Comparison of ENCODE assay signal across 19 cellular contexts in genomic region chr19:47539747-47540311, GRCh38. TPM values are rescaled to one million over a fixed set of nuclear protein-coding genes. Genes with fewer than 3 reads are reported as not detected.
DNase-seq lines count a peak whose midpoint lies in the region; ATAC-seq lines count a peak whose summit lies in the region.
"Had no signal": no experiment of that assay in that cellular context is flagged by ENCODE, and none has a peak within 500 bp of the region (broad histone marks: within the 10 kb centered on the region; RNA-seq: fewer than 3 reads in every experiment).

No MANE protein-coding gene starts in this region.

- peaks cover 22% of the 10 kb centered on the region for H3K4me1 Mint-ChIP-seq in activated T-cell treated with anti-CD3 and anti-CD28 coated beads, Interleukin-2, amount 50 U/mL, for 24 hours (ENCODE audit: low read depth)
- peaks cover 23% of the 10 kb centered on the region for H3K4me1 Mint-ChIP-seq in activated CD4-positive, alpha-beta memory T cell treated with anti-CD3 and anti-CD28 coated beads, Interleukin-2, amount 10 ng/mL, durations not matched to agents 7 days and 5 days
- peaks cover 5 to 6% of the 10 kb centered on the region in 2 donors for H3K4me1 Mint-ChIP-seq in stimulated activated naive B cell treated with anti-CD40 and anti-IgM and Interleukin-4, amounts not matched to agents 10 μg/mL and 1 μg/mL and 100 μg/mL, for 72 hours

- H3K9me3 ChIP-seq in muscle layer of colon (ENCODE audit: low read length): no peaks in the 10 kb centered on the region
- H3K9me3 ChIP-seq: BLaER1 treated with 17β-estradiol and CSF1 and Interleukin-3, amounts not matched to agents 10 nM and 100 nM; colonic mucosa had no signal

- no peak overlapping the region for H3K9ac ChIP-seq in muscle layer of colon (ENCODE audit: low read length)
- H3K9ac ChIP-seq: BLaER1 treated with 17β-estradiol and CSF1 and Interleukin-3, amounts not matched to agents 10 nM and 100 nM had no signal

- peaks cover 23% of the 10 kb centered on the region for H3K4me1 ChIP-seq in muscle layer of colon (ENCODE audit: insufficient read depth, low read length)
- H3K4me1 ChIP-seq: BLaER1 treated with 17β-estradiol and CSF1 and Interleukin-3, amounts not matched to agents 10 nM and 100 nM; colonic mucosa had no signal

- peak overlapping the region; percentile 36 for H3K27ac Mint-ChIP-seq in activated T-cell treated with anti-CD3 and anti-CD28 coated beads, Interleukin-2, amount 50 U/mL, for 24 hours
- H3K27ac Mint-ChIP-seq in activated CD4-positive, alpha-beta memory T cell treated with anti-CD3 and anti-CD28 coated beads, Interleukin-2, amount 10 ng/mL, durations not matched to agents 7 days and 5 days: no peak overlapping the region
- H3K27ac Mint-ChIP-seq in stimulated activated naive B cell treated with anti-CD40 and anti-IgM and Interleukin-4, amounts not matched to agents 10 μg/mL and 1 μg/mL and 100 μg/mL, for 72 hours: peak overlapping the region; percentile 31

- no peaks in the 10 kb centered on the region for H3K36me3 Mint-ChIP-seq in activated T-cell treated with anti-CD3 and anti-CD28 coated beads, Interleukin-2, amount 50 U/mL, for 24 hours (ENCODE audit: low read depth)
- H3K36me3 Mint-ChIP-seq in activated CD4-positive, alpha-beta memory T cell treated with anti-CD3 and anti-CD28 coated beads, Interleukin-2, amount 10 ng/mL, durations not matched to agents 7 days and 5 days (ENCODE audit: low read depth): no peaks in the 10 kb centered on the region
- H3K36me3 Mint-ChIP-seq in stimulated activated naive B cell treated with anti-CD40 and anti-IgM and Interleukin-4, amounts not matched to agents 10 μg/mL and 1 μg/mL and 100 μg/mL, for 72 hours: no peaks in the 10 kb centered on the region

- H3K4me3 ChIP-seq in muscle layer of colon (ENCODE audit: low read depth in 1 of 2, low read length in 2 of 2): no peak overlapping the region
- H3K4me3 ChIP-seq: BLaER1 treated with 17β-estradiol and CSF1 and Interleukin-3, amounts not matched to agents 10 nM and 100 nM; colonic mucosa had no signal

- ATAC-seq in stimulated activated naive B cell treated with anti-CD40 and anti-IgM and Interleukin-4, amounts not matched to agents 10 μg/mL and 1 μg/mL and 100 μg/mL, for 72 hours (replicated peaks): no peak
- ATAC-seq in GM19023 (IDR thresholded peaks at IDR 0.05; ENCODE audit: unreplicated experiment): no peak

- CTCF ChIA-PET in activated CD4-positive, alpha-beta memory T cell treated with anti-CD3 and anti-CD28 coated beads, Interleukin-2, amount 10 ng/mL, durations not matched to agents 7 days and 5 days (lab: Charles Lee): interaction anchor here (0.6 to 0.9 kb wide), 2 partner anchors 191 to 699 kb away, joined by 3 to 5 read pairs; partner anchors contain the start of gene DHX34

- no peaks in the 10 kb centered on the region for H3K27me3 ChIP-seq in muscle layer of colon (ENCODE audit: control insufficient read depth in 1 of 2, insufficient read depth in 2 of 2, low read length in 2 of 2)
- H3K27me3 ChIP-seq: colonic mucosa had no signal

- H3K27me3 Mint-ChIP-seq in activated T-cell treated with anti-CD3 and anti-CD28 coated beads, Interleukin-2, amount 50 U/mL, for 24 hours: peaks cover 11% of the 10 kb centered on the region
- H3K27me3 Mint-ChIP-seq in activated CD4-positive, alpha-beta memory T cell treated with anti-CD3 and anti-CD28 coated beads, Interleukin-2, amount 10 ng/mL, durations not matched to agents 7 days and 5 days: peaks cover 9% of the 10 kb centered on the region
- peaks cover 51 to 58% of the 10 kb centered on the region in 2 donors for H3K27me3 Mint-ChIP-seq in stimulated activated naive B cell treated with anti-CD40 and anti-IgM and Interleukin-4, amounts not matched to agents 10 μg/mL and 1 μg/mL and 100 μg/mL, for 72 hours

- peak overlapping the region; percentile 85 for H3K27ac ChIP-seq in muscle layer of colon (ENCODE audit: low read depth, low read length)
- H3K27ac ChIP-seq: BLaER1 treated with 17β-estradiol and CSF1 and Interleukin-3, amounts not matched to agents 10 nM and 100 nM; colonic mucosa had no signal

- no peak overlapping the region for H3K4me3 Mint-ChIP-seq in activated T-cell treated with anti-CD3 and anti-CD28 coated beads, Interleukin-2, amount 50 U/mL, for 24 hours
- H3K4me3 Mint-ChIP-seq in activated CD4-positive, alpha-beta memory T cell treated with anti-CD3 and anti-CD28 coated beads, Interleukin-2, amount 10 ng/mL, durations not matched to agents 7 days and 5 days: peak overlapping the region; percentile 26
- no peak overlapping the region for H3K4me3 Mint-ChIP-seq in stimulated activated naive B cell treated with anti-CD40 and anti-IgM and Interleukin-4, amounts not matched to agents 10 μg/mL and 1 μg/mL and 100 μg/mL, for 72 hours

- DNase-seq in activated T-cell treated with anti-CD3 and anti-CD28 coated beads, Interleukin-2, amount 50 U/mL, for 24 hours: no peak
- DNase-seq in activated T-cell treated with anti-CD3 and anti-CD28 coated beads for 4 hours (no peak), NCI-H2227 (lab: John Stamatoyannopoulos, UW; ENCODE audit: unreplicated experiment) (no peak)
- DNase-seq in activated CD4-positive, alpha-beta memory T cell treated with anti-CD3 and anti-CD28 coated beads, Interleukin-2, amount 10 ng/mL, durations not matched to agents 7 days and 5 days: no peak
- DNase-seq in stimulated activated naive B cell treated with anti-CD40 and anti-IgM and Interleukin-4, amounts not matched to agents 10 μg/mL and 1 μg/mL and 100 μg/mL, for 72 hours: no peak
- no peak for DNase-seq in effector CD4-positive, alpha-beta T cell
- DNase-seq: activated naive CD4-positive, alpha-beta T cell treated with anti-CD3 and anti-CD28 coated beads, Interleukin-2, amount 50 U/mL, for 16 hours; colonic mucosa; GDM1; hippocampal formation; mesenchymal stem cell; NCI-H1417; NCI-H526 treated with DMSO at 0.1 percent for 48 hours; SIG-M5 had no signal

- POLR2A ChIA-PET in activated CD4-positive, alpha-beta memory T cell treated with anti-CD3 and anti-CD28 coated beads, Interleukin-2, amount 10 ng/mL, durations not matched to agents 7 days and 5 days (lab: Charles Lee): interaction anchor here (1.3 to 1.4 kb wide), 2 partner anchors 60 to 61 kb away, joined by 3 read pairs; no protein-coding TSS in a partner anchor

- H3K9me3 Mint-ChIP-seq in activated T-cell treated with anti-CD3 and anti-CD28 coated beads, Interleukin-2, amount 50 U/mL, for 24 hours: no peaks in the 10 kb centered on the region
- no peaks in the 10 kb centered on the region for H3K9me3 Mint-ChIP-seq in activated CD4-positive, alpha-beta memory T cell treated with anti-CD3 and anti-CD28 coated beads, Interleukin-2, amount 10 ng/mL, durations not matched to agents 7 days and 5 days
- H3K9me3 Mint-ChIP-seq in stimulated activated naive B cell treated with anti-CD40 and anti-IgM and Interleukin-4, amounts not matched to agents 10 μg/mL and 1 μg/mL and 100 μg/mL, for 72 hours: peaks cover 0 to 5% of the 10 kb centered on the region in 2 donors

- H3K36me3 ChIP-seq in muscle layer of colon (ENCODE audit: insufficient read depth, low read length): no peaks in the 10 kb centered on the region
- H3K36me3 ChIP-seq: BLaER1 treated with 17β-estradiol and CSF1 and Interleukin-3, amounts not matched to agents 10 nM and 100 nM; colonic mucosa had no signal

RNA-seq across cellular contexts. Expression of gene NAPA, which starts 25.0 kb away (rescaled TPM):
- 100 to 1,000 TPM; 117 to 119 TPM for total RNA-seq in activated CD4-positive, alpha-beta memory T cell treated with anti-CD3 and anti-CD28 coated beads, Interleukin-2, amount 10 ng/mL, durations not matched to agents 7 days and 5 days

RNA-seq across cellular contexts. Expression of gene ZNF541, which starts 33.1 kb away (rescaled TPM):
- total RNA-seq in activated CD4-positive, alpha-beta memory T cell treated with anti-CD3 and anti-CD28 coated beads, Interleukin-2, amount 10 ng/mL, durations not matched to agents 7 days and 5 days: under 1 TPM; 0.15 to 0.20 TPM
- total RNA-seq: A673, HT-29 had no signal

RNA-seq across cellular contexts. Expression of gene KPTN, which starts 55.8 kb away (rescaled TPM):
- 1 to 10 TPM; 6.6 to 7.7 TPM for total RNA-seq in activated CD4-positive, alpha-beta memory T cell treated with anti-CD3 and anti-CD28 coated beads, Interleukin-2, amount 10 ng/mL, durations not matched to agents 7 days and 5 days
